ENCODE assay signal across 1 cellular context in the genomic region with DNA sequence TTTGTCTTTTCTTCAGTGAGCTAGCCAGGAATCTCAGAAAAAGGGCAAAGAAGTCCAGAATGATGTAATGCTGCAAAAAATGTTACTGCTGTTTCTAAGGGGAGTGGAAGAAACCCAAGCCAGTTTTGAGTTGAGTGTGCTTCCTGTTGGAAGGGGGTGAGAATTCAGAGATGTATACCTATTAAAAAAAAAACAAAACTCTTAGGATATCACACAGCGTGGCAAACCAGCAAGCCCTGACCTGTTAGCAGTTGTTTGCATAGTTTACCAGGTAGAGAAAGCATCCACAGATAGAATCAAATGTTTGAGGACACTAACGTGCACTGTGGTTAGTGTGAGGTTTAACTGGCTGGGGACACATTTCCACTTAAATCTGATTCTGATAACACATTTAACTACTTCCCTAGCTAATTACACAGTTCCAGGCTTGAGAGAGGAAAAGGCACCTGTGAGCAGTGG.
TF ChIP-seq lines count a peak whose summit lies in the region.

No MANE protein-coding gene starts in this region.

TF ChIP-seq in HEK293, 187 proteins besides CTCF, POLR2A, EP300 and RAD21 (continued from another document):
- TF ChIP-seq ZNF112 (tag by site-specific recombination; IDR thresholded peaks at IDR 0.05) (no peak), ZFP41 (tag by site-specific recombination; IDR thresholded peaks at IDR 0.05; ENCODE audit: borderline replicate concordance) (no peak), YY2 (tag by site-specific recombination; IDR thresholded peaks at IDR 0.05) (no peak), ZNF121 (tag by site-specific recombination; IDR thresholded peaks at IDR 0.05) (no peak), SP3 (tag by site-specific recombination; IDR thresholded peaks at IDR 0.05) (no peak), GFI1B (tag by site-specific recombination; IDR thresholded peaks at IDR 0.05) (0 out of 2 replicates have a peak, but pooled peaks have one; percentile 19), ZNF155 (tag by site-specific recombination; IDR thresholded peaks at IDR 0.05) (no peak), SP2 (tag by site-specific recombination; IDR thresholded peaks at IDR 0.05) (no peak), ZNF776 (tag by site-specific recombination; IDR thresholded peaks at IDR 0.05; ENCODE audit: borderline replicate concordance) (no peak), ZNF600 (tag by site-specific recombination; IDR thresholded peaks at IDR 0.05) (peak; percentile 46; the same call in 1 of the 2 replicates)
- TF ChIP-seq, protein P1, sequence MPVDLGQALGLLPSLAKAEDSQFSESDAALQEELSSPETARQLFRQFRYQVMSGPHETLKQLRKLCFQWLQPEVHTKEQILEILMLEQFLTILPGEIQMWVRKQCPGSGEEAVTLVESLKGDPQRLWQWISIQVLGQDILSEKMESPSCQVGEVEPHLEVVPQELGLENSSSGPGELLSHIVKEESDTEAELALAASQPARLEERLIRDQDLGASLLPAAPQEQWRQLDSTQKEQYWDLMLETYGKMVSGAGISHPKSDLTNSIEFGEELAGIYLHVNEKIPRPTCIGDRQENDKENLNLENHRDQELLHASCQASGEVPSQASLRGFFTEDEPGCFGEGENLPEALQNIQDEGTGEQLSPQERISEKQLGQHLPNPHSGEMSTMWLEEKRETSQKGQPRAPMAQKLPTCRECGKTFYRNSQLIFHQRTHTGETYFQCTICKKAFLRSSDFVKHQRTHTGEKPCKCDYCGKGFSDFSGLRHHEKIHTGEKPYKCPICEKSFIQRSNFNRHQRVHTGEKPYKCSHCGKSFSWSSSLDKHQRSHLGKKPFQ (tag by site-specific recombination; IDR thresholded peaks at IDR 0.05): 0 out of 2 replicates have a peak, but pooled peaks have one; percentile 38
